ENCODE assay signal across 16 cellular contexts in the genomic region with DNA sequence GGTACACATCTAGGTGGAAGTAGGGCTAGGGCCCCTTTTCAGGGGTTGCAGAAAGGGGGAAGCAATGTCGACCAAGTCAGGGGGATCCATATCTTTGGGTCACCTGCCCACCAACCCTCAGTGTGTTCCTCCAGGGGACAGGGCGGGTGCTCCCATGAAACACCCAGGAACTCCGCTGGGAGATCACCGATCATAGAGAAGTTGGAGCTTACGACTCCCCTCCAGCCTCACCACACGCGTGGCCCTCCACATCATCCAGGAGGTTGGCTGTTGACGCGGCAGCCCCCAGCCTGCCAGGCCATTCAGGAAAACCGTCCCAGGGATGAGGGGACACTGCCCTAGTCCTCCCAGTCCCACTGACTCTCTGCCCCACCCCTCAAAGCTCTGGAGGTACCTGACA. TPM values are rescaled to one million over a fixed set of nuclear protein-coding genes. Genes with fewer than 3 reads are reported as not detected.
DNase-seq lines count a peak whose midpoint lies in the region; ATAC-seq and TF ChIP-seq lines count a peak whose summit lies in the region.
"Had no signal": no experiment of that assay in that cellular context is flagged by ENCODE, and none has a peak within 500 bp of the region (broad histone marks: within the 10 kb centered on the region; RNA-seq: fewer than 3 reads in every experiment).

No MANE protein-coding gene starts in this region.

- intact Hi-C loops in ascending aorta (cut with DNase I) = no loop called here

- no peak for ATAC-seq in activated naive CD4-positive, alpha-beta T cell treated with anti-CD3 and anti-CD28 coated beads, Interleukin-2, amount 50 U/mL, for 72 hours
- ATAC-seq in thoracic aorta (ENCODE audit: insufficient number of reproducible peaks, low FRiP score, low read depth) = no peak

- no peak overlapping the region for H3K4me3 ChIP-seq in ascending aorta
- H3K4me3 ChIP-seq in thoracic aorta = no peak overlapping the region
- H3K4me3 ChIP-seq: lung, neural progenitor cell had no signal

- CTCF ChIA-PET in activated naive CD4-positive, alpha-beta T cell treated with anti-CD3 and anti-CD28 coated beads, Interleukin-2, amount 10 ng/mL, durations not matched to agents 7 days and 5 days (lab: Charles Lee) = interaction anchor here (1.1 to 1.8 kb wide), 4 partner anchors 12 to 128 kb away, joined by 3 to 4 read pairs (median 3); no protein-coding TSS in a partner anchor

- H3K27ac ChIP-seq in ascending aorta (peak overlapping the region; percentile 83 to 95), thoracic aorta (peak overlapping the region; percentile 82 to 94)
- H3K27ac ChIP-seq: neural progenitor cell had no signal

- H3K27ac Mint-ChIP-seq in activated naive CD4-positive, alpha-beta T cell treated with anti-CD3 and anti-CD28 coated beads, Interleukin-2, amount 50 U/mL, for 72 hours = peak overlapping the region; percentile 24 to 59
- no peak overlapping the region for H3K27ac Mint-ChIP-seq in activated naive CD4-positive, alpha-beta T cell treated with anti-CD3 and anti-CD28 coated beads, Interleukin-2, amount 10 ng/mL, durations not matched to agents 7 days and 5 days
- H3K27ac Mint-ChIP-seq in mesothelial cell of epicardium = peak overlapping the region; percentile 2

- peaks cover 74% of the 10 kb centered on the region for H3K27me3 Mint-ChIP-seq in activated naive CD4-positive, alpha-beta T cell treated with anti-CD3 and anti-CD28 coated beads, Interleukin-2, amount 10 ng/mL, durations not matched to agents 7 days and 5 days
- no peaks in the 10 kb centered on the region for H3K27me3 Mint-ChIP-seq in mesothelial cell of epicardium (ENCODE audit: low read depth)

- H3K4me1 Mint-ChIP-seq in activated naive CD4-positive, alpha-beta T cell treated with anti-CD3 and anti-CD28 coated beads, Interleukin-2, amount 10 ng/mL, durations not matched to agents 7 days and 5 days = peaks cover 20% of the 10 kb centered on the region
- peaks cover 36% of the 10 kb centered on the region for H3K4me1 Mint-ChIP-seq in mesothelial cell of epicardium

- DNase-seq in activated naive CD4-positive, alpha-beta T cell treated with anti-CD3 and anti-CD28 coated beads, Interleukin-2, amount 50 U/mL, for 72 hours (ENCODE audit: low spot score in 2 of 2) = no peak
- DNase-seq in activated naive CD4-positive, alpha-beta T cell treated with anti-CD3 and anti-CD28 coated beads, Interleukin-2, amount 10 ng/mL, durations not matched to agents 7 days and 5 days = no peak
- DNase-seq in ascending aorta (ENCODE audit: low spot score in 2 of 2) = no peak
- no peak for DNase-seq in mesothelial cell of epicardium (ENCODE audit: low spot score in 2 of 2, unreplicated experiment in 2 of 2)
- no peak for DNase-seq in thoracic aorta (ENCODE audit: low spot score)
- no peak for DNase-seq in HK-2 (ENCODE audit: unreplicated experiment)
- no peak for DNase-seq in NCI-H526 (lab: John Stamatoyannopoulos, UW)
- no peak for DNase-seq in Ammon's horn (ENCODE audit: low spot score)
- DNase-seq: activated CD4-positive, alpha-beta T cell treated with anti-CD3 and anti-CD28 coated beads, Interleukin-2, amount 50 U/mL, for 48 hours; KBM-7; NCI-H1417; NCI-H2227 treated with DMSO at 0.1 percent for 48 hours; stimulated activated naive CD4-positive, alpha-beta T cell treated with Interleukin-2 at 50 U/mL for 16 hours had no signal

- H3K9me3 ChIP-seq in ascending aorta (no peaks in the 10 kb centered on the region), thoracic aorta (no peaks in the 10 kb centered on the region)

- no peak overlapping the region for H3K4me3 Mint-ChIP-seq in activated naive CD4-positive, alpha-beta T cell treated with anti-CD3 and anti-CD28 coated beads, Interleukin-2, amount 10 ng/mL, durations not matched to agents 7 days and 5 days
- H3K4me3 Mint-ChIP-seq in mesothelial cell of epicardium = no peak overlapping the region
- H3K4me3 Mint-ChIP-seq: activated T-helper 1 cell treated with anti-CD3 and anti-CD28 coated beads, Interleukin-12 subunit alpha, Interleukin-12 subunit beta, Interleukin-2, Interleukin-4 antibody, amounts not matched to agents 30 ng/mL and 10 ng/mL and 1 ng/mL, durations not matched to agents 14 hours and 24 hours and 36 hours had no signal

- TF ChIP-seq CTCF in ascending aorta (IDR thresholded peaks at IDR 0.05) (no peak), mesothelial cell of epicardium (IDR thresholded peaks at IDR 0.05; ENCODE audit: unreplicated experiment) (no peak), thoracic aorta (IDR thresholded peaks at IDR 0.05) (no peak)

- H3K27me3 ChIP-seq in ascending aorta (no peaks in the 10 kb centered on the region), thoracic aorta (replicated peaks; ENCODE audit: insufficient read depth) (no peaks in the 10 kb centered on the region)

- peaks cover 7 to 14% of the 10 kb centered on the region in 2 donors for H3K36me3 ChIP-seq in ascending aorta
- H3K36me3 ChIP-seq in thoracic aorta = peaks cover 6% of the 10 kb centered on the region
- H3K36me3 ChIP-seq: neural progenitor cell had no signal

- H3K9me3 Mint-ChIP-seq in activated naive CD4-positive, alpha-beta T cell treated with anti-CD3 and anti-CD28 coated beads, Interleukin-2, amount 50 U/mL, for 72 hours = no peaks in the 10 kb centered on the region
- no peaks in the 10 kb centered on the region for H3K9me3 Mint-ChIP-seq in activated naive CD4-positive, alpha-beta T cell treated with anti-CD3 and anti-CD28 coated beads, Interleukin-2, amount 10 ng/mL, durations not matched to agents 7 days and 5 days
- H3K9me3 Mint-ChIP-seq in mesothelial cell of epicardium = no peaks in the 10 kb centered on the region
- H3K9me3 Mint-ChIP-seq: activated T-helper 1 cell treated with anti-CD3 and anti-CD28 coated beads, Interleukin-12 subunit alpha, Interleukin-12 subunit beta, Interleukin-2, Interleukin-4 antibody, amounts not matched to agents 30 ng/mL and 10 ng/mL and 1 ng/mL, durations not matched to agents 14 hours and 24 hours and 36 hours; neural progenitor cell had no signal

- H3K4me1 ChIP-seq in ascending aorta = peaks cover 27 to 37% of the 10 kb centered on the region in 2 donors
- H3K4me1 ChIP-seq in thoracic aorta (ENCODE audit: control insufficient read depth in 1 of 2, low read depth in 2 of 2) = peaks cover 28 to 48% of the 10 kb centered on the region in 2 donors

- H3K36me3 Mint-ChIP-seq in activated naive CD4-positive, alpha-beta T cell treated with anti-CD3 and anti-CD28 coated beads, Interleukin-2, amount 50 U/mL, for 72 hours = no peaks in the 10 kb centered on the region
- no peaks in the 10 kb centered on the region for H3K36me3 Mint-ChIP-seq in activated naive CD4-positive, alpha-beta T cell treated with anti-CD3 and anti-CD28 coated beads, Interleukin-2, amount 10 ng/mL, durations not matched to agents 7 days and 5 days
- H3K36me3 Mint-ChIP-seq in mesothelial cell of epicardium = peaks cover 24% of the 10 kb centered on the region

RNA-seq across cellular contexts. Expression of a gene that starts 17.3 kb away (rescaled TPM):
- 10 to 100 TPM; 43.1 to 57.7 TPM for total RNA-seq in activated naive CD4-positive, alpha-beta T cell treated with anti-CD3 and anti-CD28 coated beads, Interleukin-2, amount 50 U/mL, for 72 hours
- 2.0 TPM for total RNA-seq in ascending aorta
- total RNA-seq in mesothelial cell of epicardium = 39.9 to 44.5 TPM (median 42.1 TPM) in 3 replicates
- total RNA-seq in thoracic aorta = 10 to 100 TPM; 16.2 to 16.6 TPM
